In the genomic region with DNA sequence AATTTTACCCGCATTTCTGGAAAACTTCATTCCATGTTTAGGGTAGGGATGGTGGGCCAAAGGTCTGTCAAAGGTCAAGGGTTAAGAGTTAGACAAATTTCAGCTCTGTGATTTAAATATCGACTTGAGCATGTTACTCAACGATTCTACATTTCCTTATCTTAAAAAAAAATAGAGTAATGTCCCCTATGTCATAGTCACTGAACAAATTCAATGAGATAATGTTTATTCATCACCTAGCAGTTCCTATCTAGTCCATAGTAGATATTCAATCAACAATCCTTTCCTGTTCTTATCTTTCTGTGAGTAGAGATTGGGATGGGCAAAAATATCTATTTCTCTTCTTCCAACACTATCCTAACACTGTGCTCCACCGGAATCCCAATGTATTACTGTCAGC, we compare ENCODE assay signal across 27 cellular contexts. TPM values are rescaled to one million over a fixed set of nuclear protein-coding genes. Genes with fewer than 3 reads are reported as not detected.
"Had no signal": no experiment of that assay in that cellular context is flagged by ENCODE, and none has a peak within 500 bp of the region (broad histone marks: within the 10 kb centered on the region; RNA-seq: fewer than 3 reads in every experiment).

No MANE protein-coding gene starts in this region.

- H3K27ac Mint-ChIP-seq: activated B cell treated with CpG ODN at 0.5 μM for 24 hours; activated CD4-positive, alpha-beta T cell treated with anti-CD3 and anti-CD28 coated beads for 36 hours; activated naive CD4-positive, alpha-beta T cell treated with anti-CD3 and anti-CD28 coated beads, Interleukin-2, amount 50 U/mL, for 72 hours; activated T-cell treated with anti-CD3 and anti-CD28 coated beads, Interleukin-2, amount 50 U/mL, for 24 hours; activated T-helper 17 cell treated with anti-CD3 and anti-CD28 coated beads, Interleukin-2, amount 50 U/mL, for 72 hours; mesothelial cell of epicardium; naive thymus-derived CD8-positive, alpha-beta T cell; T-helper 1 cell treated with Interleukin-12 subunit alpha and Interleukin-12 subunit beta and Interleukin-4 antibody, amounts not matched to agents 30 μg/mL and 1 μg/mL, for 36 hours had no signal

- H3K4me1 ChIP-seq: breast epithelium, parathyroid adenoma had no signal

- H3K79me2 ChIP-seq: parathyroid adenoma had no signal

- H3K27me3 ChIP-seq: upper lobe of right lung had no signal

- H3K36me3 Mint-ChIP-seq: mesothelial cell of epicardium had no signal

- H3K9me3 Mint-ChIP-seq: activated B cell treated with CpG ODN at 0.5 μM for 24 hours; activated naive CD4-positive, alpha-beta T cell treated with anti-CD3 and anti-CD28 coated beads, Interleukin-2, amount 50 U/mL, for 72 hours; activated T-cell treated with anti-CD3 and anti-CD28 coated beads, Interleukin-2, amount 50 U/mL, for 24 hours; activated T-helper 17 cell treated with anti-CD3 and anti-CD28 coated beads, Interleukin-2, amount 50 U/mL, for 72 hours; central memory CD8-positive, alpha-beta T cell; mesothelial cell of epicardium; naive thymus-derived CD8-positive, alpha-beta T cell; T-helper 1 cell treated with Interleukin-12 subunit alpha and Interleukin-12 subunit beta and Interleukin-4 antibody, amounts not matched to agents 30 μg/mL and 1 μg/mL, for 36 hours had no signal

- H3K9ac ChIP-seq: parathyroid adenoma had no signal

- H2AFZ ChIP-seq: parathyroid adenoma had no signal

- H3K36me3 ChIP-seq: breast epithelium, esophagus muscularis mucosa, spleen, upper lobe of right lung had no signal

- DNase-seq: activated B cell treated with CpG ODN at 0.5 μM for 24 hours; activated CD4-positive, alpha-beta T cell treated with anti-CD3 and anti-CD28 coated beads for 36 hours; activated CD4-positive, alpha-beta T cell treated with anti-CD3 and anti-CD28 coated beads, Interleukin-2, amount 50 U/mL, for 4 hours; activated CD8-positive, alpha-beta memory T cell treated with anti-CD3 and anti-CD28 coated beads for 24 hours; activated CD8-positive, alpha-beta memory T cell treated with anti-CD3 and anti-CD28 coated beads, Interleukin-2, amount 50 U/mL, for 4 hours; activated T-cell treated with anti-CD3 and anti-CD28 coated beads, Interleukin-2, amount 50 U/mL, for 24 hours; effector memory CD4-positive, alpha-beta T cell; left colon; spleen; stimulated activated CD4-positive, alpha-beta T cell treated with anti-CD3 and anti-CD28 coated beads, Interleukin-4, amount 100 ng/mL, for 1 hour; stimulated activated naive CD4-positive, alpha-beta T cell treated with Interleukin-2 at 50 U/mL for 16 hours; T1000; upper lobe of right lung had no signal

- ATAC-seq: activated CD4-positive, alpha-beta T cell treated with anti-CD3 and anti-CD28 coated beads for 36 hours; activated T-helper 17 cell treated with anti-CD3 and anti-CD28 coated beads, Interleukin-2, amount 50 U/mL, for 72 hours; left colon had no signal

- H3K27ac ChIP-seq: breast epithelium, parathyroid adenoma had no signal

- H3K9me3 ChIP-seq: breast epithelium, esophagus muscularis mucosa, spleen, upper lobe of right lung had no signal

RNA-seq across cellular contexts. Expression of gene DYNLT5, which starts 1.1 kb away (rescaled TPM):
- total RNA-seq: activated B cell treated with CpG ODN at 0.5 μM for 24 hours; activated CD4-positive, alpha-beta T cell treated with anti-CD3 and anti-CD28 coated beads for 36 hours; activated naive CD4-positive, alpha-beta T cell treated with anti-CD3 and anti-CD28 coated beads, Interleukin-2, amount 50 U/mL, for 72 hours; activated T-helper 17 cell treated with anti-CD3 and anti-CD28 coated beads, Interleukin-2, amount 50 U/mL, for 72 hours; naive thymus-derived CD8-positive, alpha-beta T cell had no signal
- polyA plus RNA-seq: naive thymus-derived CD8-positive, alpha-beta T cell had no signal

RNA-seq across cellular contexts. Expression of gene INSL5, which starts 49.9 kb away (rescaled TPM):
- total RNA-seq: activated B cell treated with CpG ODN at 0.5 μM for 24 hours; activated CD4-positive, alpha-beta T cell treated with anti-CD3 and anti-CD28 coated beads for 36 hours; activated naive CD4-positive, alpha-beta T cell treated with anti-CD3 and anti-CD28 coated beads, Interleukin-2, amount 50 U/mL, for 72 hours; activated T-helper 17 cell treated with anti-CD3 and anti-CD28 coated beads, Interleukin-2, amount 50 U/mL, for 72 hours; dermis microvascular lymphatic vessel endothelial cell; esophagus muscularis mucosa; frontal cortex; lung microvascular endothelial cell; mesothelial cell of epicardium; naive thymus-derived CD8-positive, alpha-beta T cell; sciatic nerve; spleen; subcutaneous adipose tissue; upper lobe of right lung had no signal
- polyA plus RNA-seq: naive thymus-derived CD8-positive, alpha-beta T cell had no signal
